Comparison of ENCODE assay signal across 8 cellular contexts in genomic region chr11:62678770-62679696, GRCh38. TPM values are rescaled to one million over a fixed set of nuclear protein-coding genes. Genes with fewer than 3 reads are reported as not detected.
A peak's percentile ranks its signal among the peaks of the same experiment; 100 is the strongest.
DNase-seq lines count a peak whose midpoint lies in the region; ATAC-seq, FAIRE-seq and TF ChIP-seq lines count a peak whose summit lies in the region.

UBXN1 (minus strand) TSS chr11:62679073; CDS start chr11:62678923, 150 bp downstream.

- peaks cover 16% of the 10 kb centered on the region for H3K4me1 ChIP-seq in keratinocyte (ENCODE audit: control insufficient read depth, extremely low read depth, insufficient read depth, low read length)

- peak within 1 kb of the TSS; percentile 95 for H3K9ac ChIP-seq in keratinocyte (ENCODE audit: control insufficient read depth, extremely low read depth, insufficient read depth, low read length)

- peak within 1 kb of the TSS; percentile 93 to 100 (median 97) for H3K4me3 ChIP-seq in keratinocyte (ENCODE audit: control insufficient read depth in 2 of 3, extremely low read depth in 1 of 3, insufficient read depth in 2 of 3, low read depth in 1 of 3, low read length in 3 of 3)

- dilution Hi-C loops in keratinocyte (cut with MboI; ENCODE audit: extremely low pct_ligation_motif_present, low sequenced_read_pairs), result no loop called here

- H3K27me3 ChIP-seq in keratinocyte (ENCODE audit: control insufficient read depth, extremely low read depth, insufficient read depth, low read length), result no peaks in the 10 kb centered on the region

- H3K9me1 ChIP-seq in keratinocyte (ENCODE audit: control insufficient read depth, extremely low read depth, insufficient read depth, low read length), result no peaks in the 10 kb centered on the region

- H3K4me2 ChIP-seq in keratinocyte (ENCODE audit: control insufficient read depth, extremely low read depth, insufficient read depth, low read depth, low read length), result peak within 1 kb of the TSS; percentile 99

- H3K79me2 ChIP-seq in keratinocyte (ENCODE audit: control insufficient read depth, insufficient read depth, low read length), result peaks cover 25% of the 10 kb centered on the region

- TF ChIP-seq CTCF in keratinocyte (optimal IDR thresholded peaks at IDR 0.05 in 1 of 3, IDR thresholded peaks at IDR 0.05 in 1 of 3, conservative IDR thresholded peaks at IDR 0.05 in 1 of 3; ENCODE audit: extremely low read depth in 1 of 3, insufficient read depth in 2 of 3, low read length in 3 of 3), result no peak

- H3K9me3 ChIP-seq in keratinocyte (ENCODE audit: control insufficient read depth, low read depth, low read length), result no peaks in the 10 kb centered on the region

- H3K27ac ChIP-seq in keratinocyte (ENCODE audit: control insufficient read depth, insufficient read depth, low read length), result peak within 1 kb of the TSS; percentile 91

- peak; percentile 91; the same call in 1 of the 2 replicates for TF ChIP-seq POLR2A in GM12892 (IDR thresholded peaks at IDR 0.05; ENCODE audit: low read depth, low read length)

- FAIRE-seq in GM12892 (lab: Jason Lieb, UNC) (peak; percentile 80), keratinocyte (lab: Jason Lieb, UNC) (no peak)

- peak; percentile 67 for ATAC-seq in HG03108 (IDR thresholded peaks at IDR 0.05; ENCODE audit: unreplicated experiment)
- peak; percentile 89 for ATAC-seq in activated CD4-positive, CD25-positive, alpha-beta regulatory T cell treated with anti-CD3 and anti-CD28 coated beads, Interleukin-2, amount 50 U/mL, for 24 hours

- peak within 1 kb of the TSS; percentile 83 for H2AFZ ChIP-seq in keratinocyte (ENCODE audit: control insufficient read depth, low read length)

- peak; percentile 91 for DNase-seq in GM12892 (ENCODE audit: insufficient read length)
- peak; percentile 79 to 91 for DNase-seq in NCI-H446 (lab: John Stamatoyannopoulos, UW)
- peak; percentile 81 for DNase-seq in central memory CD4-positive, alpha-beta T cell
- no peak for DNase-seq in keratinocyte (ENCODE audit: low read depth, low spot score)
- DNase-seq in stimulated activated CD4-positive, alpha-beta T cell treated with anti-CD3 and anti-CD28 coated beads, Interleukin-12 subunit alpha, Interleukin-12 subunit beta, amount 100 ng/mL, for 48 hours (ENCODE audit: low read depth in 2 of 3, low spot score in 1 of 3), result peak; percentile 81 to 86 (median 83)
- DNase-seq in cortex of kidney (lab: John Stamatoyannopoulos, UW), result no peak

- H3K36me3 ChIP-seq in keratinocyte (ENCODE audit: control insufficient read depth in 2 of 2, extremely low read depth in 1 of 2, insufficient read depth in 2 of 2, low read length in 2 of 2), result peaks cover 10 to 19% of the 10 kb centered on the region in 2 experiments

- no peaks in the 10 kb centered on the region for H4K20me1 ChIP-seq in keratinocyte (ENCODE audit: control insufficient read depth, extremely low read depth, insufficient read depth, low read length)

RNA-seq across cellular contexts. Expression of gene UBXN1, which starts in this region (rescaled TPM):
- 101 TPM for polyA plus RNA-seq in GM12892 (2012; ENCODE audit: missing spikeins)
- polyA plus RNA-seq in keratinocyte, result 45.9 to 72.5 TPM (median 58.5 TPM) in 3 replicates
- 218 TPM for polyA plus RNA-seq in keratinocyte (2011; ENCODE audit: low read depth)
- polyA plus RNA-seq in keratinocyte (2011; cell fraction: cytosol; rRNA removed), result 28.0 and 74.7 TPM in 2 replicates
- 57.9 and 65.7 TPM in 2 replicates for polyA plus RNA-seq in keratinocyte (2011; cell fraction: nucleus; rRNA removed)
- 84.5 and 88.7 TPM in 2 replicates for polyA plus RNA-seq in keratinocyte (2012; ENCODE audit: low replicate concordance)
- 17.8 to 26.4 TPM (median 22.8 TPM) in 3 replicates for polyA minus RNA-seq in keratinocyte
- polyA minus RNA-seq in keratinocyte (2011; cell fraction: cytosol; rRNA and poly(A)+ RNA removed), result 51.8 TPM
- polyA minus RNA-seq in keratinocyte (2011; cell fraction: nucleus; rRNA and poly(A)+ RNA removed), result 13.4 and 15.9 TPM in 2 replicates

Comparison
In these comparisons a context has a peak if more than half of its experiments do, and no peak if none do; other contexts are left out.
1. DNase-seq: peak in GM12892 (single experiment), NCI-H446 (2 of 2), central memory CD4-positive, alpha-beta T cell (single experiment) and stimulated activated CD4-positive, alpha-beta T cell treated with anti-CD3 and anti-CD28 coated beads, Interleukin-12 subunit alpha, Interleukin-12 subunit beta, amount 100 ng/mL, for 48 hours (3 of 3); none in keratinocyte (single experiment) and cortex of kidney (single experiment).